Comparison of ENCODE assay signal across 8 cellular contexts in genomic region chr22:42512273-42512990, GRCh38. TPM values are rescaled to one million over a fixed set of nuclear protein-coding genes. Genes with fewer than 3 reads are reported as not detected.
DNase-seq lines count a peak whose midpoint lies in the region; ATAC-seq, FAIRE-seq and TF ChIP-seq lines count a peak whose summit lies in the region.
"Not testable (repeated sequence)": the region's sequence is repeated elsewhere in the genome, so short reads cannot be mapped to it uniquely, and the experiment has no call there.

No MANE protein-coding gene starts in this region.

- H3K79me2 ChIP-seq in SK-N-SH (ENCODE audit: insufficient read depth); K562 (ENCODE audit: control insufficient read depth, insufficient read depth, low read length); neural progenitor cell (ENCODE audit: low read depth): not testable (repeated sequence)

- peak; percentile 80 for ATAC-seq in K562

- TF ChIP-seq CTCF in A673 (conservative IDR thresholded peaks at IDR 0.05; ENCODE audit: low read depth, low read length) = 0 out of 2 replicates have a peak, but pooled peaks have one; percentile 28
- peak; percentile 21 for TF ChIP-seq CTCF in GM12873 (IDR thresholded peaks at IDR 0.05; ENCODE audit: insufficient read depth, low read depth, low read length, missing control alignments)
- 0 out of 2 replicates have a peak, but pooled peaks have one; percentile 17 for TF ChIP-seq CTCF in LNCAP (IDR thresholded peaks at IDR 0.05)
- TF ChIP-seq CTCF in SK-N-SH (IDR thresholded peaks at IDR 0.05) = peak; percentile 19; the same call in 1 of the 2 replicates
- TF ChIP-seq CTCF in K562 (IDR thresholded peaks at IDR 0.05 in 2 of 3, conservative IDR thresholded peaks at IDR 0.05 in 1 of 3; ENCODE audit: insufficient read depth in 2 of 3, low read depth in 1 of 3, low read length in 3 of 3) = peak in 2 of 3 experiments; percentile 20 to 21; a peak in 2 of 6 replicates
- TF ChIP-seq CTCF in fibroblast of pulmonary artery (IDR thresholded peaks at IDR 0.05; ENCODE audit: low read length, missing control alignments) = peak; percentile 25
- peak; percentile 46 for TF ChIP-seq CTCF in neural progenitor cell (IDR thresholded peaks at IDR 0.05)

- POLR2A ChIA-PET in A673 (lab: Charles Lee; ENCODE audit: low non-redundant PET); SK-N-SH (lab: Yijun Ruan, JAX); K562 (lab: Yijun Ruan, JAX): not testable (repeated sequence)

- H3K4me2 ChIP-seq in SK-N-SH; K562 (ENCODE audit: insufficient read depth, low read length); neural progenitor cell: not testable (repeated sequence)

- H3K9me1 ChIP-seq in K562 (ENCODE audit: control insufficient read depth, insufficient read depth, low read length) = not testable (repeated sequence)

- intact Hi-C loops in A673 (cut with micrococcal nuclease; ENCODE audit: unreplicated experiment); K562 (cut with micrococcal nuclease): not testable (repeated sequence)

- peak overlapping the region; percentile 93 for H3K27ac Mint-ChIP-seq in neural progenitor cell

- peaks cover 30% of the 10 kb centered on the region for H3K36me3 ChIP-seq in A673 (ENCODE audit: insufficient read depth, low read length, poor library complexity, severe bottlenecking)
- not testable (repeated sequence) for H3K36me3 ChIP-seq in SK-N-SH (replicated peaks in 1 of 2; ENCODE audit: control insufficient read depth in 1 of 2, insufficient read depth in 2 of 2, low read length in 1 of 2); neural progenitor cell
- H3K36me3 ChIP-seq in K562 (ENCODE audit: control insufficient read depth, insufficient read depth, low read length) = peaks cover 34% of the 10 kb centered on the region; the same call in 1 of the 3 replicates

- not testable (repeated sequence) for H3K9me3 Mint-ChIP-seq in neural progenitor cell

- H3K36me3 Mint-ChIP-seq in neural progenitor cell = not testable (repeated sequence)

- not testable (repeated sequence) for TF ChIP-seq EP300 in SK-N-SH (IDR thresholded peaks at IDR 0.05; ENCODE audit: borderline replicate concordance in 1 of 2, low read depth in 1 of 2, low read length in 1 of 2); K562 (IDR thresholded peaks at IDR 0.05; ENCODE audit: low read length)

- H3K4me3 ChIP-seq in A673 (ENCODE audit: low read depth, low read length, poor library complexity, severe bottlenecking); SK-N-SH (ENCODE audit: low read depth in 2 of 2, low read length in 1 of 2); K562; fibroblast of pulmonary artery (replicated peaks; ENCODE audit: low read depth, low read length); neural progenitor cell: not testable (repeated sequence)

- not testable (repeated sequence) for H3K9me2 ChIP-seq in SK-N-SH

- not testable (repeated sequence) for H2AFZ ChIP-seq in SK-N-SH (ENCODE audit: low read depth); K562 (ENCODE audit: low read depth, low read length); neural progenitor cell (replicated peaks)

- not testable (repeated sequence) for BruUV-seq in A673 (replicated peaks; lab: Mats Ljungman, UMichigan)
- BruUV-seq in K562 (replicated peaks; lab: Mats Ljungman, UMichigan) = TSS peak; percentile 12

- H3K9me3 ChIP-seq in A673 (ENCODE audit: low read depth, low read length, poor library complexity, severe bottlenecking); SK-N-SH; K562 (replicated peaks; ENCODE audit: control insufficient read depth, insufficient read depth, low read depth, low read length); neural progenitor cell (ENCODE audit: low read depth): not testable (repeated sequence)

- not testable (repeated sequence) for H3K4me1 Mint-ChIP-seq in neural progenitor cell

- peak; percentile 75 for FAIRE-seq in K562 (lab: Jason Lieb, UNC)

- TF ChIP-seq RAD21 in SK-N-SH (IDR thresholded peaks at IDR 0.05; ENCODE audit: low read length) (0 out of 2 replicates have a peak, but pooled peaks have one; percentile 14), K562 (CRISPR knock-in tag; conservative IDR thresholded peaks at IDR 0.05 in 1 of 2, IDR thresholded peaks at IDR 0.05 in 1 of 2) (peak; percentile 10 to 53; a peak in 2 of 4 replicates)

- not testable (repeated sequence) for H4K20me1 ChIP-seq in SK-N-SH (ENCODE audit: insufficient read depth); K562 (replicated peaks; ENCODE audit: control insufficient read depth, insufficient read depth, low read length); neural progenitor cell (ENCODE audit: low read depth)

- not testable (repeated sequence) for DNase-seq in A673 (ENCODE audit: low spot score)
- DNase-seq in SK-N-SH (peak; percentile 34), K562 (ENCODE audit: extremely low read depth in 1 of 4, low spot score in 3 of 4) (peak in 1 of 4 experiments; percentile 35), fibroblast of pulmonary artery (ENCODE audit: low read depth) (peak; percentile 63), iris pigment epithelial cell (ENCODE audit: low read depth) (peak; percentile 20), neural progenitor cell (ENCODE audit: low spot score) (peak; percentile 50)

- not testable (repeated sequence) for H3K4me1 ChIP-seq in A673 (ENCODE audit: insufficient read depth, low read length, poor library complexity, severe bottlenecking); SK-N-SH (ENCODE audit: control insufficient read depth in 1 of 2, insufficient read depth in 2 of 2, low read depth in 1 of 2, low read length in 1 of 2); neural progenitor cell
- H3K4me1 ChIP-seq in K562 (replicated peaks in 1 of 2; ENCODE audit: control insufficient read depth in 2 of 2, insufficient read depth in 2 of 2, low read length in 2 of 2) = peaks cover 0 to 23% of the 10 kb centered on the region in 2 experiments; a peak in 2 of 5 replicates

- CTCF ChIA-PET in A673 (lab: Charles Lee); K562 (lab: Yijun Ruan, JAX; ENCODE audit: low intra/inter-chr PET ratio): not testable (repeated sequence)
- CTCF ChIA-PET in SK-N-SH (lab: Yijun Ruan, JAX) = interaction anchor here (0.6 kb wide), 1 partner anchor 21 kb away, joined by 3 read pairs; no protein-coding TSS in a partner anchor

- WGBS in SK-N-SH (ENCODE audit: low lambda C conversion rate) = 86% methylated on average over 13 of the region's 22 CpGs
- 78% methylated on average over 8 of the region's 22 CpGs for WGBS in K562 (ENCODE audit: insufficient coverage, low coverage, missing lambda C conversion rate)

- not testable (repeated sequence) for H3K27ac ChIP-seq in A673 (ENCODE audit: low read depth, low read length, poor library complexity, severe bottlenecking); SK-N-SH (ENCODE audit: low read depth in 2 of 2, low read length in 1 of 2); K562 (ENCODE audit: extremely low read depth, low read depth, low read length)
- H3K27ac ChIP-seq in neural progenitor cell = peak overlapping the region; percentile 29

- H3K9ac ChIP-seq in SK-N-SH; K562 (ENCODE audit: insufficient read depth in 1 of 2, low read depth in 2 of 2, low read length in 2 of 2); neural progenitor cell: not testable (repeated sequence)

- in situ Hi-C loops in K562 (cut with MboI) = loop anchor here (5.0 kb wide), 1 partner anchor 50 kb away; no protein-coding TSS in a partner anchor

- not testable (repeated sequence) for H3K27me3 Mint-ChIP-seq in neural progenitor cell (ENCODE audit: insufficient read depth, low read depth)

- not testable (repeated sequence) for H3F3A ChIP-seq in SK-N-SH (replicated peaks; ENCODE audit: insufficient read depth)
- peaks cover 27% of the 10 kb centered on the region for H3F3A ChIP-seq in neural progenitor cell (ENCODE audit: low read depth)

- H3K4me3 Mint-ChIP-seq in neural progenitor cell = not testable (repeated sequence)

- peak; percentile 62 for TF ChIP-seq POLR2A in K562 (conservative IDR thresholded peaks at IDR 0.05)

- not testable (repeated sequence) for H3K27me3 ChIP-seq in A673 (replicated peaks; ENCODE audit: insufficient read depth, low read depth, low read length, poor library complexity); SK-N-SH (ENCODE audit: insufficient read depth); K562 (ENCODE audit: control insufficient read depth in 2 of 2, insufficient read depth in 2 of 2, low read length in 2 of 2); neural progenitor cell

RNA-seq across cellular contexts. Expression of gene RRP7A, which starts 7.2 kb away (rescaled TPM):
- total RNA-seq in A673 (2021) (68.5 and 69.1 TPM in 2 replicates), K562 (2014; rRNA removed) (42.3 and 48.9 TPM in 2 replicates), K562 (2014; rRNA removed; fragmentation: Illumina TruSeq; extraction: Trizol) (29.7 and 34.6 TPM in 2 replicates), K562 (2015; rRNA removed; fragmentation: Illumina TruSeq; extraction: Trizol) (39.7 and 40.3 TPM in 2 replicates), K562 (2021) (74.1 and 82.6 TPM in 2 replicates), neural progenitor cell (ENCODE audit: low replicate concordance) (15.2 and 31.9 TPM in 2 replicates)
- polyA plus RNA-seq in SK-N-SH (2012; rRNA removed) (16.6 and 17.6 TPM in 2 replicates), K562 (2011; rRNA removed) (28.3 and 39.3 TPM in 2 replicates), K562 (2014; fragmentation: Illumina TruSeq; extraction: Trizol) (51.9 and 69.1 TPM in 2 replicates), K562 (2014; fragmentation: Nextera tagmentation; extraction: Ambion mirVana) (10 to 100 TPM in 1 of 2 experiments, 1 to 10 TPM in 1; 3.4 to 12.9 TPM), K562 (2014; rRNA removed) (45.8 and 47.0 TPM in 2 replicates)
- polyA plus RNA-seq in SK-N-SH (2012; cell fraction: cytosol; rRNA removed) = 10.5 and 13.9 TPM in 2 replicates
- 13.1 and 16.7 TPM in 2 replicates for polyA plus RNA-seq in SK-N-SH (2012; cell fraction: nucleus; rRNA removed)
- total RNA-seq in K562 (2011; cell fraction: chromatin; rRNA removed; ENCODE audit: low replicate concordance) = 17.1 and 44.0 TPM in 2 replicates
- 34.3 and 41.7 TPM in 2 replicates for total RNA-seq in K562 (2011; cell fraction: nucleolus; rRNA removed)
- total RNA-seq in K562 (2011; cell fraction: nucleoplasm; rRNA removed) = 23.6 and 25.4 TPM in 2 replicates
- 23.0 and 37.5 TPM in 2 replicates for polyA plus RNA-seq in K562 (2011; cell fraction: cytosol; rRNA removed)
- 14.2 and 22.3 TPM in 2 replicates for polyA plus RNA-seq in K562 (2011; cell fraction: nucleus; rRNA removed)
- 23.0 and 42.9 TPM in 2 replicates for polyA plus RNA-seq in K562 (2012)
- 13.4 and 13.8 TPM in 2 replicates for polyA minus RNA-seq in K562 (2011; rRNA and poly(A)+ RNA removed)
- 8.6 and 16.2 TPM in 2 replicates for polyA minus RNA-seq in K562 (2011; cell fraction: cytosol; rRNA and poly(A)+ RNA removed)
- 12.3 and 13.2 TPM in 2 replicates for polyA minus RNA-seq in K562 (2011; cell fraction: nucleus; rRNA and poly(A)+ RNA removed)

RNA-seq across cellular contexts. Expression of gene SERHL2, which starts 41.3 kb away (rescaled TPM):
- total RNA-seq in A673 (2021) (0.49 and 0.96 TPM in 2 replicates), K562 (2014; rRNA removed) (25.2 and 29.1 TPM in 2 replicates), K562 (2014; rRNA removed; fragmentation: Illumina TruSeq; extraction: Trizol) (20.1 and 22.6 TPM in 2 replicates), K562 (2015; rRNA removed; fragmentation: Illumina TruSeq; extraction: Trizol) (19.3 and 22.6 TPM in 2 replicates), K562 (2021) (19.9 and 21.9 TPM in 2 replicates), neural progenitor cell (ENCODE audit: low replicate concordance) (0.99 TPM in 1 of 2 replicates, not detected in the other)
- polyA plus RNA-seq in SK-N-SH (2012; rRNA removed) (3.1 and 3.8 TPM in 2 replicates), K562 (2011; rRNA removed) (51.9 and 62.6 TPM in 2 replicates), K562 (2014; fragmentation: Illumina TruSeq; extraction: Trizol) (32.2 and 35.0 TPM in 2 replicates), K562 (2014; fragmentation: Nextera tagmentation; extraction: Ambion mirVana) (10 to 100 TPM; 24.6 to 28.3 TPM), K562 (2014; rRNA removed) (33.6 and 33.8 TPM in 2 replicates)
- 2.5 and 3.4 TPM in 2 replicates for polyA plus RNA-seq in SK-N-SH (2012; cell fraction: cytosol; rRNA removed)
- 3.9 and 4.6 TPM in 2 replicates for polyA plus RNA-seq in SK-N-SH (2012; cell fraction: nucleus; rRNA removed)
- 26.6 and 59.0 TPM in 2 replicates for total RNA-seq in K562 (2011; cell fraction: chromatin; rRNA removed; ENCODE audit: low replicate concordance)
- total RNA-seq in K562 (2011; cell fraction: nucleolus; rRNA removed) = 39.4 and 42.1 TPM in 2 replicates
- 33.8 and 38.9 TPM in 2 replicates for total RNA-seq in K562 (2011; cell fraction: nucleoplasm; rRNA removed)
- polyA plus RNA-seq in K562 (2011; cell fraction: cytosol; rRNA removed) = 35.5 and 56.3 TPM in 2 replicates
- polyA plus RNA-seq in K562 (2011; cell fraction: nucleus; rRNA removed) = 74.9 and 83.4 TPM in 2 replicates
- 13.3 and 21.9 TPM in 2 replicates for polyA plus RNA-seq in K562 (2012)
- 17.8 and 23.1 TPM in 2 replicates for polyA minus RNA-seq in K562 (2011; rRNA and poly(A)+ RNA removed)
- 7.9 and 15.3 TPM in 2 replicates for polyA minus RNA-seq in K562 (2011; cell fraction: cytosol; rRNA and poly(A)+ RNA removed)
- polyA minus RNA-seq in K562 (2011; cell fraction: nucleus; rRNA and poly(A)+ RNA removed) = 15.2 and 19.3 TPM in 2 replicates

Comparison
In these comparisons a context has a peak if more than half of its experiments do, and no peak if none do; other contexts are left out.
1. RNA of gene SERHL2, which starts 41.3 kb away (total RNA-seq): 19.3 to 59.0 TPM in K562; 0.49 to 0.96 TPM in A673 and 0.99 TPM in neural progenitor cell; every median in the first group is over 10 times any median in the second.
2. Peak in every context shown above with its lines, with median percentiles within 50 percentile points of each other: CTCF ChIP-seq.